ENCODE assay signal across 22 cellular contexts in the genomic region with DNA sequence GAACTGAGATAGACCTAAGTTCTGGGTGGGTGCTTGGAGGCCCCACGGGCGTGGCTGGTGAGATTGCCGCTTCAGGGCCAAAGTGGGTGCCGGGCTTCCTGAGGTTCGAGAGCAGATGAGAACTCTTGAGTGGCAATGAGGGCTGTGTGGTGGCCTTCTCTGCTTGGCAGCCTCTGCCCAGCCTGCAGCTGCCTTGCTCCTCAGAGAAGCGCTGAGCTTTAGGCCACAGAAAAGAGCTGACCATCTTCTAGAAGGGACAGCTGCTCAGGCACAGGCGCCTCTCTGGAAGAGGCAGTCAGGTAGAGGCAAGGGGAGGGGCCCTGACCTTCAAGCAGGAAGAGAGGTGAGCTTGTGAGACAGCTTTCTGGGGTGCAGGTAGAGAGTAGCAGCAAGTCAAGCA.
DNase-seq lines count a peak whose midpoint lies in the region; ATAC-seq and TF ChIP-seq lines count a peak whose summit lies in the region.
"Had no signal": no experiment of that assay in that cellular context is flagged by ENCODE, and none has a peak within 500 bp of the region (broad histone marks: within the 10 kb centered on the region; RNA-seq: fewer than 3 reads in every experiment).

No MANE protein-coding gene starts in this region.

- H2BK15ac ChIP-seq in neuronal stem cell (ENCODE audit: low read length): no peak overlapping the region

- DNase-seq in activated CD4-positive, alpha-beta memory T cell treated with anti-CD3 and anti-CD28 coated beads, Interleukin-2, amount 10 ng/mL, durations not matched to agents 7 days and 5 days: no peak
- DNase-seq in activated CD4-positive, alpha-beta memory T cell treated with anti-CD3 and anti-CD28 coated beads for 36 hours: no peak
- DNase-seq in CD8-positive, alpha-beta T cell: peak in 1 of 7 experiments; percentile 7
- DNase-seq in neuronal stem cell (ENCODE audit: low spot score) (no peak), DMS79 treated with DMSO at 0.1 percent for 48 hours (lab: John Stamatoyannopoulos, UW) (no peak), activated gamma-delta T cell (lab: John Stamatoyannopoulos, UW) (no peak), psoas muscle (no peak)
- DNase-seq: activated CD4-positive, alpha-beta T cell treated with anti-CD3 and anti-CD28 coated beads, Interleukin-2, amount 10 ng/mL, durations not matched to agents 24 days and 14 days; amygdala; dermis blood vessel endothelial cell; DMS153; GDM1; IMR-90; NCI-H146; NCI-H526 treated with DMSO at 0.1 percent for 48 hours; stimulated activated CD4-positive, alpha-beta T cell treated with anti-CD3 and anti-CD28 coated beads, Interleukin-4, amount 100 ng/mL, for 4 hours; substantia nigra had no signal

- no peak overlapping the region for H2BK120ac ChIP-seq in neuronal stem cell (ENCODE audit: low read depth, low read length)

- H3K4me3 Mint-ChIP-seq in activated CD4-positive, alpha-beta memory T cell treated with anti-CD3 and anti-CD28 coated beads, Interleukin-2, amount 10 ng/mL, durations not matched to agents 7 days and 5 days: no peak overlapping the region
- H3K4me3 Mint-ChIP-seq in activated CD4-positive, alpha-beta memory T cell treated with anti-CD3 and anti-CD28 coated beads for 36 hours: no peak overlapping the region
- H3K4me3 Mint-ChIP-seq in CD8-positive, alpha-beta T cell: no peak overlapping the region
- no peak overlapping the region for H3K4me3 Mint-ChIP-seq in dendritic cell treated with granulocyte-macrophage colony-stimulating factor and Interleukin-4, amounts not matched to agents 40 ng/mL and 50 ng/mL, for 4 days
- H3K4me3 Mint-ChIP-seq: activated CD4-positive, alpha-beta T cell treated with anti-CD3 and anti-CD28 coated beads, Interleukin-2, amount 10 ng/mL, durations not matched to agents 24 days and 14 days had no signal

- no peak overlapping the region for H3K4me2 ChIP-seq in neuronal stem cell (ENCODE audit: insufficient read depth, low read length, poor library complexity, severe bottlenecking)
- H3K4me2 ChIP-seq: A549 had no signal

- no peak overlapping the region for H2BK12ac ChIP-seq in neuronal stem cell (ENCODE audit: low read length)

- H2BK5ac ChIP-seq in neuronal stem cell (ENCODE audit: low read length): peak overlapping the region; percentile 1

- H3K9ac ChIP-seq in neuronal stem cell (ENCODE audit: low read depth, low read length, poor library complexity): no peak overlapping the region

- no peak overlapping the region for H3K4me3 ChIP-seq in CD8-positive, alpha-beta T cell (ENCODE audit: low read depth, low read length)
- H3K4me3 ChIP-seq in neuronal stem cell (ENCODE audit: low read length in 2 of 2) (no peak overlapping the region), psoas muscle (no peak overlapping the region)
- H3K4me3 ChIP-seq: A549; BLaER1 treated with 17β-estradiol and CSF1 and Interleukin-3, amounts not matched to agents 10 nM and 100 nM; cardiac muscle cell; heart left ventricle had no signal

- H4K91ac ChIP-seq in neuronal stem cell (ENCODE audit: low read depth, low read length, poor library complexity): no peak overlapping the region

- H3K27ac Mint-ChIP-seq in activated CD4-positive, alpha-beta memory T cell treated with anti-CD3 and anti-CD28 coated beads, Interleukin-2, amount 10 ng/mL, durations not matched to agents 7 days and 5 days: peak overlapping the region; percentile 10
- H3K27ac Mint-ChIP-seq in activated CD4-positive, alpha-beta memory T cell treated with anti-CD3 and anti-CD28 coated beads for 36 hours: no peak overlapping the region
- peak overlapping the region; percentile 75 for H3K27ac Mint-ChIP-seq in CD8-positive, alpha-beta T cell
- peak overlapping the region; percentile 69 for H3K27ac Mint-ChIP-seq in dendritic cell treated with granulocyte-macrophage colony-stimulating factor and Interleukin-4, amounts not matched to agents 40 ng/mL and 50 ng/mL, for 4 days
- H3K27ac Mint-ChIP-seq: activated CD4-positive, alpha-beta T cell treated with anti-CD3 and anti-CD28 coated beads, Interleukin-2, amount 10 ng/mL, durations not matched to agents 24 days and 14 days had no signal

- TF ChIP-seq CTCF in CD8-positive, alpha-beta T cell (IDR thresholded peaks at IDR 0.05): no peak
- no peak for TF ChIP-seq CTCF in psoas muscle (IDR thresholded peaks at IDR 0.05)

- ATAC-seq in CD8-positive, alpha-beta T cell: no peak
- ATAC-seq in psoas muscle: no peak
- ATAC-seq: A549, heart left ventricle had no signal

- no CpG with 5 or more reads among the region's 7 CpGs for WGBS in neuronal stem cell (ENCODE audit: extremely low coverage in 2 of 2, insufficient read length in 2 of 2, insufficient replicate concordance in 1 of 2), 2 donors
- WGBS in psoas muscle, 3 donors: 79 to 90% (median 84%) methylated on average over 7 of the region's 7 CpGs

- no peaks in the 10 kb centered on the region for H3K27me3 ChIP-seq in CD8-positive, alpha-beta T cell (ENCODE audit: insufficient read depth, low read length)
- no peaks in the 10 kb centered on the region for H3K27me3 ChIP-seq in neuronal stem cell (ENCODE audit: control insufficient read depth in 3 of 3, insufficient read depth in 3 of 3, low read depth in 1 of 3, low read length in 3 of 3)
- H3K27me3 ChIP-seq in psoas muscle (ENCODE audit: insufficient read depth in 3 of 3, low read length in 2 of 3): no peaks in the 10 kb centered on the region
- H3K27me3 ChIP-seq: BLaER1 treated with 17β-estradiol and CSF1 and Interleukin-3, amounts not matched to agents 10 nM and 100 nM; cardiac muscle cell; heart left ventricle had no signal

- H4K8ac ChIP-seq in neuronal stem cell (ENCODE audit: low read depth, low read length): no peak overlapping the region

- H3K27ac ChIP-seq in CD8-positive, alpha-beta T cell (ENCODE audit: low read depth, low read length): no peak overlapping the region
- H3K27ac ChIP-seq in neuronal stem cell (replicated peaks; ENCODE audit: low read length) (no peak overlapping the region), psoas muscle (no peak overlapping the region)
- H3K27ac ChIP-seq: A549; BLaER1 treated with 17β-estradiol and CSF1 and Interleukin-3, amounts not matched to agents 10 nM and 100 nM; cardiac muscle cell; heart left ventricle had no signal

- CTCF ChIA-PET in activated CD4-positive, alpha-beta memory T cell treated with anti-CD3 and anti-CD28 coated beads, Interleukin-2, amount 10 ng/mL, durations not matched to agents 7 days and 5 days (lab: Charles Lee): interaction anchor here (1.7 kb wide), 1 partner anchor 16 kb away, joined by 3 read pairs; no protein-coding TSS in a partner anchor
- CTCF ChIA-PET in activated CD4-positive, alpha-beta memory T cell treated with anti-CD3 and anti-CD28 coated beads for 36 hours (lab: Charles Lee): interaction anchor here (0.9 to 2.7 kb wide), 3 partner anchors 9 to 163 kb away, joined by 3 to 9 read pairs (median 4); no protein-coding TSS in a partner anchor
- CTCF ChIA-PET in CD8-positive, alpha-beta T cell (lab: Charles Lee): interaction anchor here (1.0 to 2.0 kb wide), 5 partner anchors 8 to 162 kb away, joined by 3 to 12 read pairs (median 4); no protein-coding TSS in a partner anchor

- peaks cover 80% of the 10 kb centered on the region for H3K36me3 ChIP-seq in CD8-positive, alpha-beta T cell (ENCODE audit: insufficient read depth, low read length)
- H3K36me3 ChIP-seq in neuronal stem cell (replicated peaks in 1 of 2; ENCODE audit: control insufficient read depth in 2 of 2, insufficient read depth in 2 of 2, low read length in 2 of 2) (peaks cover 52 to 96% of the 10 kb centered on the region in 2 donors), psoas muscle (ENCODE audit: insufficient read depth in 1 of 2, low read depth in 1 of 2) (peaks cover 0 to 73% of the 10 kb centered on the region in 2 donors)

- intact Hi-C loops in activated CD4-positive, alpha-beta memory T cell treated with anti-CD3 and anti-CD28 coated beads for 36 hours (cut with micrococcal nuclease): no loop called here
- intact Hi-C loops in CD8-positive, alpha-beta T cell (cut with DNase I, micrococcal nuclease): no loop called here
- intact Hi-C loops in dendritic cell treated with granulocyte-macrophage colony-stimulating factor and Interleukin-4, amounts not matched to agents 40 ng/mL and 50 ng/mL, for 4 days (cut with micrococcal nuclease): no loop called here
- intact Hi-C loops in psoas muscle (cut with DNase I): no loop called here

- POLR2A ChIA-PET in activated CD4-positive, alpha-beta memory T cell treated with anti-CD3 and anti-CD28 coated beads, Interleukin-2, amount 10 ng/mL, durations not matched to agents 7 days and 5 days (lab: Charles Lee): interaction anchor here (1.5 to 2.6 kb wide), 2 partner anchors 13 to 30 kb away, joined by 5 to 12 read pairs; no protein-coding TSS in a partner anchor
- POLR2A ChIA-PET in activated CD4-positive, alpha-beta memory T cell treated with anti-CD3 and anti-CD28 coated beads for 36 hours (lab: Charles Lee): no interaction called here
- POLR2A ChIA-PET in CD8-positive, alpha-beta T cell (lab: Charles Lee): interaction anchor here (1.0 kb wide), 1 partner anchor 13 kb away, joined by 3 read pairs; no protein-coding TSS in a partner anchor

- H3K27me3 Mint-ChIP-seq in activated CD4-positive, alpha-beta memory T cell treated with anti-CD3 and anti-CD28 coated beads, Interleukin-2, amount 10 ng/mL, durations not matched to agents 7 days and 5 days: no peaks in the 10 kb centered on the region
- H3K27me3 Mint-ChIP-seq in activated CD4-positive, alpha-beta memory T cell treated with anti-CD3 and anti-CD28 coated beads for 36 hours: no peaks in the 10 kb centered on the region
- H3K27me3 Mint-ChIP-seq in CD8-positive, alpha-beta T cell (ENCODE audit: low read depth): no peaks in the 10 kb centered on the region
- no peaks in the 10 kb centered on the region for H3K27me3 Mint-ChIP-seq in dendritic cell treated with granulocyte-macrophage colony-stimulating factor and Interleukin-4, amounts not matched to agents 40 ng/mL and 50 ng/mL, for 4 days
- H3K27me3 Mint-ChIP-seq: activated CD4-positive, alpha-beta T cell treated with anti-CD3 and anti-CD28 coated beads, Interleukin-2, amount 10 ng/mL, durations not matched to agents 24 days and 14 days had no signal

- no peaks in the 10 kb centered on the region for H3K9me3 ChIP-seq in CD8-positive, alpha-beta T cell (ENCODE audit: low read length)
- H3K9me3 ChIP-seq in neuronal stem cell (replicated peaks in 1 of 2; ENCODE audit: control insufficient read depth in 2 of 2, insufficient read depth in 1 of 2, low read depth in 1 of 2, low read length in 2 of 2): no peaks in the 10 kb centered on the region
- H3K9me3 ChIP-seq in psoas muscle: no peaks in the 10 kb centered on the region
- H3K9me3 ChIP-seq: A549; BLaER1 treated with 17β-estradiol and CSF1 and Interleukin-3, amounts not matched to agents 10 nM and 100 nM; heart left ventricle had no signal

- H2AFZ ChIP-seq in neuronal stem cell (ENCODE audit: low read length): no peak overlapping the region

- no peak overlapping the region for H2AK5ac ChIP-seq in neuronal stem cell (ENCODE audit: low read depth, low read length)

- H3K4me1 Mint-ChIP-seq in activated CD4-positive, alpha-beta memory T cell treated with anti-CD3 and anti-CD28 coated beads, Interleukin-2, amount 10 ng/mL, durations not matched to agents 7 days and 5 days: peaks cover 17% of the 10 kb centered on the region
- H3K4me1 Mint-ChIP-seq in activated CD4-positive, alpha-beta memory T cell treated with anti-CD3 and anti-CD28 coated beads for 36 hours (ENCODE audit: low read depth): peaks cover 12% of the 10 kb centered on the region
- peaks cover 43% of the 10 kb centered on the region for H3K4me1 Mint-ChIP-seq in CD8-positive, alpha-beta T cell (ENCODE audit: low read depth)
- H3K4me1 Mint-ChIP-seq in dendritic cell treated with granulocyte-macrophage colony-stimulating factor and Interleukin-4, amounts not matched to agents 40 ng/mL and 50 ng/mL, for 4 days (ENCODE audit: low read depth): peaks cover 33% of the 10 kb centered on the region

- H3K4ac ChIP-seq in neuronal stem cell (ENCODE audit: low read length): no peak overlapping the region

- H3K9me3 Mint-ChIP-seq in activated CD4-positive, alpha-beta memory T cell treated with anti-CD3 and anti-CD28 coated beads, Interleukin-2, amount 10 ng/mL, durations not matched to agents 7 days and 5 days: no peaks in the 10 kb centered on the region
- no peaks in the 10 kb centered on the region for H3K9me3 Mint-ChIP-seq in activated CD4-positive, alpha-beta memory T cell treated with anti-CD3 and anti-CD28 coated beads for 36 hours
- H3K9me3 Mint-ChIP-seq in CD8-positive, alpha-beta T cell: no peaks in the 10 kb centered on the region
- no peaks in the 10 kb centered on the region for H3K9me3 Mint-ChIP-seq in dendritic cell treated with granulocyte-macrophage colony-stimulating factor and Interleukin-4, amounts not matched to agents 40 ng/mL and 50 ng/mL, for 4 days
- H3K9me3 Mint-ChIP-seq: activated CD4-positive, alpha-beta T cell treated with anti-CD3 and anti-CD28 coated beads, Interleukin-2, amount 10 ng/mL, durations not matched to agents 24 days and 14 days had no signal

- peak overlapping the region; percentile 10 for H3K23ac ChIP-seq in neuronal stem cell (ENCODE audit: low read depth, low read length, poor library complexity)

- peaks cover 3% of the 10 kb centered on the region for H3K79me1 ChIP-seq in neuronal stem cell (ENCODE audit: low read depth, low read length)

- no peak overlapping the region for H3K14ac ChIP-seq in neuronal stem cell (ENCODE audit: low read length)

- peaks cover 43% of the 10 kb centered on the region for H3K4me1 ChIP-seq in CD8-positive, alpha-beta T cell (ENCODE audit: insufficient read depth, low read length)
- H3K4me1 ChIP-seq in neuronal stem cell (ENCODE audit: control insufficient read depth in 2 of 2, insufficient read depth in 1 of 2, low read depth in 1 of 2, low read length in 2 of 2) (no peaks in the 10 kb centered on the region), psoas muscle (peaks cover 6% of the 10 kb centered on the region)
- H3K4me1 ChIP-seq: A549 had no signal

- H3K18ac ChIP-seq in neuronal stem cell (ENCODE audit: low read length): no peak overlapping the region

- peaks cover 65% of the 10 kb centered on the region for H3K36me3 Mint-ChIP-seq in activated CD4-positive, alpha-beta memory T cell treated with anti-CD3 and anti-CD28 coated beads, Interleukin-2, amount 10 ng/mL, durations not matched to agents 7 days and 5 days (ENCODE audit: low read depth)
- peaks cover 30% of the 10 kb centered on the region for H3K36me3 Mint-ChIP-seq in activated CD4-positive, alpha-beta memory T cell treated with anti-CD3 and anti-CD28 coated beads for 36 hours
- H3K36me3 Mint-ChIP-seq in CD8-positive, alpha-beta T cell: peaks cover 88% of the 10 kb centered on the region
- peaks cover 91% of the 10 kb centered on the region for H3K36me3 Mint-ChIP-seq in dendritic cell treated with granulocyte-macrophage colony-stimulating factor and Interleukin-4, amounts not matched to agents 40 ng/mL and 50 ng/mL, for 4 days (ENCODE audit: low read depth)
